7 cellular contexts compared by ENCODE assay signal in genomic region chr1:25858494-25858893, GRCh38. TPM values are rescaled to one million over a fixed set of nuclear protein-coding genes. Genes with fewer than 3 reads are reported as not detected.
A peak's percentile ranks its signal among the peaks of the same experiment; 100 is the strongest.
DNase-seq lines count a peak whose midpoint lies in the region; ATAC-seq and TF ChIP-seq lines count a peak whose summit lies in the region.

No MANE protein-coding gene starts in this region.

- CTCF ChIA-PET in OCI-LY7 (lab: Charles Lee; ENCODE audit: unreplicated experiment), result no interaction called here

- no peaks in the 10 kb centered on the region for H4K20me1 ChIP-seq in OCI-LY7 (ENCODE audit: insufficient read depth, low read length)

- peak overlapping the region; percentile 98 for H3K4me2 ChIP-seq in OCI-LY7 (ENCODE audit: low read length)

- WGBS in psoas muscle, 3 donors, result 47 to 51% (median 48%) methylated on average over 7 of the region's 7 CpGs

- H3K9me2 ChIP-seq in OCI-LY7 (ENCODE audit: insufficient read depth, low read length), result no peaks in the 10 kb centered on the region

- H2AFZ ChIP-seq in OCI-LY7 (ENCODE audit: low read length), result peak overlapping the region; percentile 92; the same call in 1 of the 2 replicates

- peaks cover 16% of the 10 kb centered on the region for H3K4me1 ChIP-seq in OCI-LY7 (ENCODE audit: insufficient read depth, low read length, poor library complexity, severe bottlenecking)
- peaks cover 7% of the 10 kb centered on the region for H3K4me1 ChIP-seq in effector memory CD4-positive, alpha-beta T cell (ENCODE audit: control insufficient read depth, insufficient read depth, low read length, poor library complexity, severe bottlenecking)
- peaks cover 7% of the 10 kb centered on the region for H3K4me1 ChIP-seq in psoas muscle

- H3K79me2 ChIP-seq in OCI-LY7 (ENCODE audit: insufficient read depth, low read depth, low read length), result peaks cover 42% of the 10 kb centered on the region; the same call in 1 of the 2 replicates

- intact Hi-C loops in OCI-LY7 (cut with micrococcal nuclease; ENCODE audit: unreplicated experiment) (no loop called here), psoas muscle (cut with DNase I) (no loop called here)

- no peaks in the 10 kb centered on the region for H3K27me3 ChIP-seq in effector memory CD4-positive, alpha-beta T cell (replicated peaks; ENCODE audit: control insufficient read depth, insufficient read depth, low read length, poor library complexity, severe bottlenecking)
- no peaks in the 10 kb centered on the region for H3K27me3 ChIP-seq in psoas muscle (ENCODE audit: insufficient read depth in 3 of 3, low read length in 2 of 3)

- BruUV-seq in OCI-LY7 (replicated peaks; lab: Mats Ljungman, UMichigan), result no TSS peak

- H3K9me3 ChIP-seq in OCI-LY7 (ENCODE audit: low read length) (no peaks in the 10 kb centered on the region), psoas muscle (no peaks in the 10 kb centered on the region)
- H3K9me3 ChIP-seq in effector memory CD4-positive, alpha-beta T cell (ENCODE audit: control insufficient read depth, low read length), result no peaks in the 10 kb centered on the region

- DNase-seq in GM13976 (ENCODE audit: low spot score) (peak; percentile 24), OCI-LY7 (ENCODE audit: low spot score) (peak; percentile 43), psoas muscle (no peak), epidermal melanocyte (ENCODE audit: insufficient read length, low spot score) (no peak)
- DNase-seq in effector memory CD4-positive, alpha-beta T cell, result no peak
- no peak for DNase-seq in activated effector memory CD4-positive, alpha-beta T cell treated with anti-CD3 and anti-CD28 coated beads, Interleukin-2, amount 50 U/mL, for 16 hours

- in situ Hi-C loops in GM13976 (cut with MboI; ENCODE audit: low sequenced_read_pairs, unreplicated experiment), result no loop called here

- peaks cover 3% of the 10 kb centered on the region; the same call in 1 of the 2 replicates for H3K36me3 ChIP-seq in OCI-LY7 (ENCODE audit: insufficient read depth, low read length)
- H3K36me3 ChIP-seq in effector memory CD4-positive, alpha-beta T cell (ENCODE audit: control insufficient read depth, insufficient read depth, low read length), result no peaks in the 10 kb centered on the region
- H3K36me3 ChIP-seq in psoas muscle (ENCODE audit: insufficient read depth in 1 of 2, low read depth in 1 of 2), result no peaks in the 10 kb centered on the region

- ATAC-seq in psoas muscle, result no peak
- no peak for ATAC-seq in HG02588 (IDR thresholded peaks at IDR 0.05; ENCODE audit: unreplicated experiment)

- peak overlapping the region; percentile 77 for H3K4me3 ChIP-seq in OCI-LY7 (ENCODE audit: low read depth, low read length, poor library complexity, severe bottlenecking)
- H3K4me3 ChIP-seq in effector memory CD4-positive, alpha-beta T cell (ENCODE audit: insufficient read depth, low read depth, low read length, poor library complexity, severe bottlenecking), result peak overlapping the region; percentile 55
- H3K4me3 ChIP-seq in psoas muscle, result peak overlapping the region; percentile 75

- no peak for TF ChIP-seq CTCF in GM13976 (IDR thresholded peaks at IDR 0.05; ENCODE audit: borderline replicate concordance, control extremely low read depth, extremely low read depth, insufficient read depth, missing control alignments)
- TF ChIP-seq CTCF in OCI-LY7 (conservative IDR thresholded peaks at IDR 0.05; ENCODE audit: low read length), result peak; percentile 14; the same call in 1 of the 2 replicates
- TF ChIP-seq CTCF in psoas muscle (IDR thresholded peaks at IDR 0.05), result no peak

- POLR2A ChIA-PET in OCI-LY7 (lab: Charles Lee), result no interaction called here

- H3K27ac ChIP-seq in OCI-LY7 (ENCODE audit: low read depth, low read length, poor library complexity, severe bottlenecking), result peak overlapping the region; percentile 15
- H3K27ac ChIP-seq in effector memory CD4-positive, alpha-beta T cell (ENCODE audit: insufficient read depth, low read length, poor library complexity, severe bottlenecking), result no peak overlapping the region
- no peak overlapping the region for H3K27ac ChIP-seq in psoas muscle

RNA-seq across cellular contexts. Expression of gene AUNIP, which starts 0.8 kb away (rescaled TPM):
- 14.2 and 21.5 TPM in 2 replicates for total RNA-seq in OCI-LY7 (2014; rRNA removed; shearing (Covaris generic))
- 15.1 and 16.8 TPM in 2 replicates for total RNA-seq in OCI-LY7 (2022)
- under 1 TPM in 2 of 4 donors, not detected in 2; 0.26 to 0.47 TPM for total RNA-seq in psoas muscle
- under 1 TPM; 0.05 to 0.13 (median 0.07) TPM for polyA plus RNA-seq in psoas muscle

RNA-seq across cellular contexts. Expression of gene PAQR7, which starts 17.0 kb away (rescaled TPM):
- total RNA-seq in OCI-LY7 (2014; rRNA removed; shearing (Covaris generic)), result 0.22 and 0.28 TPM in 2 replicates
- total RNA-seq in OCI-LY7 (2022) (1.3 and 1.8 TPM in 2 replicates), psoas muscle (1 to 10 TPM; 2.2 to 3.7 (median 2.6) TPM)
- 1 to 10 TPM; 2.1 to 2.9 (median 2.2) TPM for polyA plus RNA-seq in psoas muscle

RNA-seq across cellular contexts. Expression of gene MTFR1L, which starts 38.7 kb away (rescaled TPM):
- total RNA-seq in OCI-LY7 (2014; rRNA removed; shearing (Covaris generic)), result 33.6 and 35.3 TPM in 2 replicates
- total RNA-seq in OCI-LY7 (2022) (43.4 and 51.2 TPM in 2 replicates), psoas muscle (100 to 1,000 TPM in 1 of 4 donors, 10 to 100 TPM in 3; 85.2 to 112 (median 94.1) TPM)
- 100 to 1,000 TPM in 2 of 3 donors, 10 to 100 TPM in 1; 99.2 to 135 (median 110) TPM for polyA plus RNA-seq in psoas muscle

RNA-seq across cellular contexts. Expression of gene STMN1, which starts 47.7 kb away (rescaled TPM):
- total RNA-seq in OCI-LY7 (2014; rRNA removed; shearing (Covaris generic)), result 730 and 1,134 TPM in 2 replicates
- total RNA-seq in OCI-LY7 (2022) (847 and 1,062 TPM in 2 replicates), psoas muscle (10 to 100 TPM; 10.1 to 29.2 (median 16.6) TPM)
- 10 to 100 TPM in 2 of 3 donors, 1 to 10 TPM in 1; 7.6 to 24.8 (median 14.3) TPM for polyA plus RNA-seq in psoas muscle

RNA-seq across cellular contexts. Expression of gene SELENON, which starts 58.5 kb away (rescaled TPM):
- 5.6 and 9.9 TPM in 2 replicates for total RNA-seq in OCI-LY7 (2014; rRNA removed; shearing (Covaris generic))
- 28.1 and 28.3 TPM in 2 replicates for total RNA-seq in OCI-LY7 (2022)
- total RNA-seq in psoas muscle, result 100 to 1,000 TPM in 1 of 4 donors, 10 to 100 TPM in 3; 37.8 to 104 (median 56.1) TPM
- polyA plus RNA-seq in psoas muscle, result 10 to 100 TPM; 25.3 to 39.3 (median 29.0) TPM

Comparison
In these comparisons a context has a peak if more than half of its experiments do, and no peak if none do; other contexts are left out.
1. DNase-seq: peak in GM13976 (single experiment) and OCI-LY7 (single experiment); none in effector memory CD4-positive, alpha-beta T cell (0 of 3), psoas muscle (0 of 2), epidermal melanocyte (single experiment) and activated effector memory CD4-positive, alpha-beta T cell treated with anti-CD3 and anti-CD28 coated beads, Interleukin-2, amount 50 U/mL, for 16 hours (single experiment).
2. RNA of gene AUNIP, which starts 0.8 kb away (total RNA-seq): 14.2 to 21.5 TPM in OCI-LY7; 0.26 to 0.47 TPM in psoas muscle; every median in the first group is over 10 times any median in the second.
3. Peak in every context shown above with its lines, with median percentiles within 50 percentile points of each other: H3K4me3 ChIP-seq.